ENCODE assay signal across 10 cellular contexts in the genomic region with DNA sequence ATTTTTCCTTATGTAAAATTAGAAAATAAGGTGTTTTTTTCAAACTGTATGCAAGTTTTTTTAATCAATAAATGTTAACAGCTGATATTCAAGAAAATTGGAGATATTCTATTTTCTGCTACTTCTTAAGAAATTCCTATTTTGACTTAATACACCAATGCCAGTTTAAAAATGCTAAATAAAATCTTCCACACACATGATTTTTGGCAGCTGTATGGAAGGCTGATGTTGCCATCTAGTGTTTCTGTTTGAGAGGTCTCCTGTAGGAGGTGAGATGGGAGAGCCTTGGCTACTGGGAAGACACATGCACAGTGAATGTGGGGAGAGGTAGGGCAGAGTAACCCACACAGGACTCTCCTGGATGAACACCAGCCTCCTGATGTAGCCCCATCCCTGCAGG. TPM values are rescaled to one million over a fixed set of nuclear protein-coding genes. Genes with fewer than 3 reads are reported as not detected.
DNase-seq lines count a peak whose midpoint lies in the region; ATAC-seq and TF ChIP-seq lines count a peak whose summit lies in the region.
"Had no signal": no experiment of that assay in that cellular context is flagged by ENCODE, and none has a peak within 500 bp of the region (broad histone marks: within the 10 kb centered on the region; RNA-seq: fewer than 3 reads in every experiment).

No MANE protein-coding gene starts in this region.

- H3K36me3 Mint-ChIP-seq in activated T-cell treated with anti-CD3 and anti-CD28 coated beads, Interleukin-2, amount 50 U/mL, for 4 hours (ENCODE audit: insufficient read depth), result no peaks in the 10 kb centered on the region
- H3K36me3 Mint-ChIP-seq: IgD-negative memory B cell had no signal

- no peaks in the 10 kb centered on the region for H3K4me1 ChIP-seq in left ventricle myocardium inferior

- H3K9me3 ChIP-seq in left ventricle myocardium inferior (replicated peaks), result no peaks in the 10 kb centered on the region

- H3K4me1 Mint-ChIP-seq in activated T-cell treated with anti-CD3 and anti-CD28 coated beads, Interleukin-2, amount 50 U/mL, for 4 hours (ENCODE audit: low read depth), result no peaks in the 10 kb centered on the region

- H3K27me3 ChIP-seq in left ventricle myocardium inferior (ENCODE audit: low read depth), result peaks cover 38% of the 10 kb centered on the region

- peak; percentile 68 for ATAC-seq in HG02623 (IDR thresholded peaks at IDR 0.05; ENCODE audit: unreplicated experiment)
- peak; percentile 59 to 74 for ATAC-seq in activated T-cell treated with anti-CD3 and anti-CD28 coated beads, Interleukin-2, amount 50 U/mL, for 4 hours

- peaks cover 7% of the 10 kb centered on the region for H3K27me3 Mint-ChIP-seq in activated T-cell treated with anti-CD3 and anti-CD28 coated beads, Interleukin-2, amount 50 U/mL, for 4 hours (ENCODE audit: low read depth)

- CTCF ChIA-PET in GM10248 (lab: Yijun Ruan, JAX), result interaction anchor here (0.9 to 8.3 kb wide), 10 partner anchors 12 to 129 kb away, joined by 3 to 114 read pairs (median 4); no protein-coding TSS in a partner anchor

- H3K4me3 ChIP-seq in left ventricle myocardium inferior, result no peak overlapping the region
- H3K4me3 ChIP-seq in skeletal muscle cell (ENCODE audit: low read depth, low read length), result no peak overlapping the region

- DNase-seq in AG08395 (ENCODE audit: low spot score) (peak; percentile 5), GM10248 (ENCODE audit: extremely low spot score) (peak; percentile 64), NCI-H69 (lab: John Stamatoyannopoulos, UW) (peak; percentile 4), left ventricle myocardium inferior (no peak), skeletal muscle cell (ENCODE audit: low read depth) (peak; percentile 2), NCI-H146 (lab: John Stamatoyannopoulos, UW) (no peak)
- DNase-seq in activated T-cell treated with anti-CD3 and anti-CD28 coated beads, Interleukin-2, amount 50 U/mL, for 4 hours, result peak; percentile 8

- H3K36me3 ChIP-seq in left ventricle myocardium inferior, result no peaks in the 10 kb centered on the region

- POLR2A ChIA-PET in GM10248 (lab: Yijun Ruan, JAX), result no interaction called here

- H3K4me3 Mint-ChIP-seq in activated T-cell treated with anti-CD3 and anti-CD28 coated beads, Interleukin-2, amount 50 U/mL, for 4 hours, result no peak overlapping the region
- H3K4me3 Mint-ChIP-seq: IgD-negative memory B cell had no signal

- TF ChIP-seq CTCF in GM10248 (IDR thresholded peaks at IDR 0.05; ENCODE audit: control extremely low read depth, extremely low read depth, low read depth, missing control alignments) (peak; percentile 73), left ventricle myocardium inferior (IDR thresholded peaks at IDR 0.05; ENCODE audit: borderline replicate concordance) (peak; percentile 56)

- no peak overlapping the region for H3K27ac ChIP-seq in left ventricle myocardium inferior (replicated peaks)

- H3K9me3 Mint-ChIP-seq in activated T-cell treated with anti-CD3 and anti-CD28 coated beads, Interleukin-2, amount 50 U/mL, for 4 hours, result no peaks in the 10 kb centered on the region
- H3K9me3 Mint-ChIP-seq: IgD-negative memory B cell had no signal

- intact Hi-C loops in left ventricle myocardium inferior (cut with micrococcal nuclease), result loop anchor here (10.0 kb wide), 1 partner anchor 92 kb away; no protein-coding TSS in a partner anchor

RNA-seq across cellular contexts. Expression of a gene that starts 29.2 kb away (rescaled TPM):
- not detected for total RNA-seq in activated T-cell treated with anti-CD3 and anti-CD28 coated beads, Interleukin-2, amount 50 U/mL, for 4 hours
- not detected for total RNA-seq in left ventricle myocardium inferior
- total RNA-seq: pulmonary artery endothelial cell had no signal

RNA-seq across cellular contexts. Expression of a gene that starts 49.2 kb away (rescaled TPM):
- not detected for total RNA-seq in activated T-cell treated with anti-CD3 and anti-CD28 coated beads, Interleukin-2, amount 50 U/mL, for 4 hours
- not detected for total RNA-seq in left ventricle myocardium inferior
- total RNA-seq: pulmonary artery endothelial cell had no signal

Comparison
In these comparisons a context has a peak if more than half of its experiments do, and no peak if none do; other contexts are left out.
1. DNase-seq: peak in AG08395 (single experiment), GM10248 (single experiment), NCI-H69 (single experiment), activated T-cell treated with anti-CD3 and anti-CD28 coated beads, Interleukin-2, amount 50 U/mL, for 4 hours (single experiment) and skeletal muscle cell (single experiment); none in left ventricle myocardium inferior (single experiment) and NCI-H146 (single experiment).